8 cellular contexts compared by ENCODE assay signal in the genomic region with DNA sequence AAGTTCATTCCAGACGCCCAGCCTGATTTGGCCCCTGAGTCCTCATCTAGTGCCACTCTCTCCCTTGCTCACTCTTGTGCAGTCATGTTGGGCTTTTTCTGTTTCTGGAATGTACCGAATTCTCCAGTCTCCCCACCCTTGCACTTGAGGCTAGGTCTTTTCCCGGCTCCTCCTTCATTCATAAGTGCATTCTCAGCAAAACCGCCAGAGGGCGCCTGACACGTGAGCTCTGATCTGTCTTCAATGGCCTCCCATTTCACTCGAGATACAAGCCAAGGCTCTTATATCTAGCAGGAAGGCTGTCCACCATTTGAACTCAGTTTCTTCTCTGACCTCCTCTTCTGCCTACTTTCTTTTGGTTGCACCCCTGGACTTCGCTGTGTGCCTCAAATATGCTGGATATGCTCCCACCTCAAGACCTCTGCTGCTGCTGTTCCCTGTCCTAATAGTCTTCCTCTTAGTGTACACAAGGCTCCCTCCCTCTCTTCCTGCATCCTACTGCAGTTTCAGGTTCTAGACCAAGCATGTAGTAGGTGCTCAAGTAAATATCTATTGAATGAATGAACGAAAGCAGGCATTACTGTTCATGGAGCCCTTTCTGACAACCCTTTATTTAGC.
DNase-seq lines count a peak whose midpoint lies in the region; ATAC-seq and TF ChIP-seq lines count a peak whose summit lies in the region.

No MANE protein-coding gene starts in this region.

- intact Hi-C loops in ovary (cut with DNase I) (loop anchor here in 3 of 4 donors (10.0 kb wide), 3 partner anchors 301 to 501 kb away; no protein-coding TSS in a partner anchor), upper lobe of right lung (cut with DNase I) (loop anchor here (10.0 kb wide), 1 partner anchor 491 kb away; no protein-coding TSS in a partner anchor)

- H3K79me2 ChIP-seq in Karpas-422 (ENCODE audit: low read length): no peaks in the 10 kb centered on the region

- TF ChIP-seq CTCF in GM10248 (IDR thresholded peaks at IDR 0.05; ENCODE audit: control extremely low read depth, extremely low read depth, low read depth, missing control alignments) (peak; percentile 79), ovary (IDR thresholded peaks at IDR 0.05) (peak in 1 of 3 donors; percentile 54), upper lobe of right lung (IDR thresholded peaks at IDR 0.05) (peak; percentile 87)

- H3K36me3 ChIP-seq in Karpas-422 (ENCODE audit: insufficient read depth, low read length): no peaks in the 10 kb centered on the region
- no peaks in the 10 kb centered on the region for H3K36me3 ChIP-seq in ovary
- H3K36me3 ChIP-seq in upper lobe of right lung: no peaks in the 10 kb centered on the region

- peak; percentile 70 for DNase-seq in GM10248 (ENCODE audit: extremely low spot score)
- DNase-seq in GOT3 (lab: John Stamatoyannopoulos, UW): peak; percentile 20
- peak; percentile 90 for DNase-seq in Karpas-422
- peak; percentile 3 to 52 for DNase-seq in SHP77 (lab: John Stamatoyannopoulos, UW)
- peak; percentile 83 for DNase-seq in activated effector memory CD4-positive, alpha-beta T cell treated with anti-CD3 and anti-CD28 coated beads, Interleukin-2, amount 50 U/mL, for 16 hours
- peak; percentile 64 for DNase-seq in germinal center (ENCODE audit: low spot score)
- DNase-seq in ovary: peak; percentile 23 to 71 (median 58)
- peak; percentile 80 for DNase-seq in upper lobe of right lung

- CTCF ChIA-PET in GM10248 (lab: Yijun Ruan, JAX): interaction anchor here (0.6 to 2.9 kb wide), 17 partner anchors 8 to 516 kb away, joined by 3 to 17 read pairs (median 4); no protein-coding TSS in a partner anchor

- H4K20me1 ChIP-seq in Karpas-422 (ENCODE audit: insufficient read depth, low read depth, low read length): no peaks in the 10 kb centered on the region

- H3K27ac ChIP-seq in Karpas-422 (ENCODE audit: low read length): no peak overlapping the region
- no peak overlapping the region for H3K27ac ChIP-seq in ovary
- H3K27ac ChIP-seq in upper lobe of right lung: no peak overlapping the region

- H2AFZ ChIP-seq in Karpas-422 (ENCODE audit: low read length): peak overlapping the region; percentile 79; the same call in 1 of the 2 replicates

- no peaks in the 10 kb centered on the region for H3K27me3 ChIP-seq in Karpas-422 (ENCODE audit: low read length)
- no peaks in the 10 kb centered on the region for H3K27me3 ChIP-seq in ovary
- no peaks in the 10 kb centered on the region for H3K27me3 ChIP-seq in upper lobe of right lung

- TF ChIP-seq EP300 in ovary (IDR thresholded peaks at IDR 0.05): no peak

- POLR2A ChIA-PET in GM10248 (lab: Yijun Ruan, JAX): no interaction called here

- no peaks in the 10 kb centered on the region for H3K9me2 ChIP-seq in Karpas-422 (replicated peaks; ENCODE audit: insufficient read depth, low read length)

- H3K9me3 ChIP-seq in Karpas-422 (ENCODE audit: low read length) (no peaks in the 10 kb centered on the region), ovary (no peaks in the 10 kb centered on the region), upper lobe of right lung (no peaks in the 10 kb centered on the region)

- peak; percentile 97 for ATAC-seq in upper lobe of right lung

- 23 to 25% (median 24%) methylated on average over 9 of the region's 9 CpGs for WGBS in ovary, 3 donors

- H3K4me1 ChIP-seq in Karpas-422 (ENCODE audit: low read length) (no peaks in the 10 kb centered on the region), ovary (ENCODE audit: insufficient read depth) (no peaks in the 10 kb centered on the region), upper lobe of right lung (no peaks in the 10 kb centered on the region)

- no peak overlapping the region for H3K9ac ChIP-seq in Karpas-422 (ENCODE audit: low read length)

- no peak overlapping the region for H3K4me3 ChIP-seq in Karpas-422 (ENCODE audit: low read length)
- no peak overlapping the region for H3K4me3 ChIP-seq in ovary
- H3K4me3 ChIP-seq in upper lobe of right lung: no peak overlapping the region

- no peak for TF ChIP-seq POLR2A in ovary (IDR thresholded peaks at IDR 0.05)

- H3K4me2 ChIP-seq in Karpas-422 (ENCODE audit: low read depth, low read length, poor library complexity, severe bottlenecking): no peak overlapping the region

Comparison
In these comparisons a context has a peak if more than half of its experiments do, and no peak if none do; other contexts are left out.
1. DNase-seq: peak in every context shown above with its lines; median percentile 90 in Karpas-422; 83 in activated effector memory CD4-positive, alpha-beta T cell treated with anti-CD3 and anti-CD28 coated beads, Interleukin-2, amount 50 U/mL, for 16 hours; 80 in upper lobe of right lung; 70 in GM10248; 64 in germinal center; 58 in ovary; 28 in SHP77; 20 in GOT3.